10 cellular contexts compared by ENCODE assay signal in genomic region chr21:38830667-38831525, GRCh38. TPM values are rescaled to one million over a fixed set of nuclear protein-coding genes. Genes with fewer than 3 reads are reported as not detected.
A peak's percentile ranks its signal among the peaks of the same experiment; 100 is the strongest.
DNase-seq lines count a peak whose midpoint lies in the region; ATAC-seq and TF ChIP-seq lines count a peak whose summit lies in the region.
"Had no signal": no experiment of that assay in that cellular context is flagged by ENCODE, and none has a peak within 500 bp of the region (broad histone marks: within the 10 kb centered on the region; RNA-seq: fewer than 3 reads in every experiment).

No MANE protein-coding gene starts in this region.

- DNase-seq in left ventricle myocardium inferior (no peak), Right ventricle myocardium superior (no peak), MCF 10A (ENCODE audit: unreplicated experiment) (no peak), upper lobe of right lung (no peak), H4 (ENCODE audit: low spot score) (no peak), NAMALWA (ENCODE audit: low spot score) (no peak)
- no peak for DNase-seq in activated CD4-positive, CD25-positive, alpha-beta regulatory T cell (lab: John Stamatoyannopoulos, UW)
- DNase-seq: NCI-H2107 had no signal

- H3K27me3 ChIP-seq in left ventricle myocardium inferior (ENCODE audit: low read depth) (no peaks in the 10 kb centered on the region), upper lobe of right lung (no peaks in the 10 kb centered on the region)
- H3K27me3 ChIP-seq: BLaER1 had no signal

- intact Hi-C loops in left ventricle myocardium inferior (cut with micrococcal nuclease) = no loop called here
- intact Hi-C loops in Right ventricle myocardium superior (cut with DNase I) = no loop called here
- intact Hi-C loops in MCF 10A (cut with micrococcal nuclease) = loop anchor here (1.0 to 5.0 kb wide), 4 partner anchors 8 to 216 kb away; no protein-coding TSS in a partner anchor
- intact Hi-C loops in upper lobe of right lung (cut with DNase I) = no loop called here

- peak overlapping the region; percentile 35 for H3K27ac ChIP-seq in left ventricle myocardium inferior (replicated peaks)
- peak overlapping the region; percentile 69 for H3K27ac ChIP-seq in upper lobe of right lung
- H3K27ac ChIP-seq: BLaER1 had no signal

- H3K27ac Mint-ChIP-seq in MCF 10A (ENCODE audit: low read depth, unreplicated experiment) = peak overlapping the region; percentile 90

- H3K4me3 Mint-ChIP-seq in MCF 10A (ENCODE audit: unreplicated experiment) = no peak overlapping the region

- no peaks in the 10 kb centered on the region for H3K9me3 Mint-ChIP-seq in MCF 10A (ENCODE audit: unreplicated experiment)

- H3K27me3 Mint-ChIP-seq in MCF 10A (ENCODE audit: insufficient read depth, unreplicated experiment) = no peaks in the 10 kb centered on the region

- H3K4me1 ChIP-seq in left ventricle myocardium inferior (peaks cover 9% of the 10 kb centered on the region), upper lobe of right lung (peaks cover 19% of the 10 kb centered on the region)
- H3K4me1 ChIP-seq: BLaER1 had no signal

- H3K36me3 ChIP-seq in left ventricle myocardium inferior (no peaks in the 10 kb centered on the region), upper lobe of right lung (no peaks in the 10 kb centered on the region)

- peaks cover 24% of the 10 kb centered on the region for H3K4me1 Mint-ChIP-seq in MCF 10A (ENCODE audit: insufficient read depth, unreplicated experiment)

- CTCF ChIA-PET in MCF 10A (lab: Yijun Ruan, JAX) = interaction anchor here (0.6 to 1.4 kb wide), 6 partner anchors 10 to 276 kb away, joined by 3 to 4 read pairs (median 3); no protein-coding TSS in a partner anchor

- POLR2A ChIA-PET in MCF 10A (lab: Yijun Ruan, JAX) = interaction anchor here (0.5 to 2.9 kb wide), 34 partner anchors 9 to 306 kb away, joined by 3 to 103 read pairs (median 7); partner anchors contain the start of gene ETS2

- H3K36me3 Mint-ChIP-seq in MCF 10A (ENCODE audit: insufficient read depth, unreplicated experiment) = peaks cover 11% of the 10 kb centered on the region

- H3K9me3 ChIP-seq in left ventricle myocardium inferior (replicated peaks) (peaks cover 12% of the 10 kb centered on the region), upper lobe of right lung (no peaks in the 10 kb centered on the region)

- TF ChIP-seq CTCF in left ventricle myocardium inferior (IDR thresholded peaks at IDR 0.05; ENCODE audit: borderline replicate concordance) (no peak), MCF 10A (IDR thresholded peaks at IDR 0.05; ENCODE audit: unreplicated experiment) (no peak), upper lobe of right lung (IDR thresholded peaks at IDR 0.05) (no peak)

- TSS peak; percentile 99 for BruUV-seq in MCF 10A (replicated peaks; lab: Mats Ljungman, UMichigan)

- H3K4me3 ChIP-seq in left ventricle myocardium inferior (no peak overlapping the region), upper lobe of right lung (no peak overlapping the region)
- H3K4me3 ChIP-seq: BLaER1 had no signal

- ATAC-seq in Right ventricle myocardium superior (ENCODE audit: poor library complexity) (no peak), HG03097 (IDR thresholded peaks at IDR 0.05; ENCODE audit: low FRiP score, unreplicated experiment) (peak; percentile 66), upper lobe of right lung (peak; percentile 8)

RNA-seq across cellular contexts. Expression of gene ETS2, which starts 25.2 kb away (rescaled TPM):
- total RNA-seq in left ventricle myocardium inferior (40.9 TPM), Right ventricle myocardium superior (37.2 TPM), MCF 10A (2022) (109 and 126 TPM in 2 replicates), upper lobe of right lung (195 TPM)
- 31.3 and 36.1 TPM in 2 replicates for total RNA-seq in H4 (2014; rRNA removed; shearing (Covaris generic))
